1 cellular context compared by ENCODE assay signal in genomic region chr11:70204466-70204799, GRCh38.
TF ChIP-seq lines count a peak whose summit lies in the region.

No MANE protein-coding gene starts in this region.

TF ChIP-seq in liver, 16 proteins besides CTCF, POLR2A, EP300 and RAD21 (continued from another document):
- TF ChIP-seq, protein P1, sequence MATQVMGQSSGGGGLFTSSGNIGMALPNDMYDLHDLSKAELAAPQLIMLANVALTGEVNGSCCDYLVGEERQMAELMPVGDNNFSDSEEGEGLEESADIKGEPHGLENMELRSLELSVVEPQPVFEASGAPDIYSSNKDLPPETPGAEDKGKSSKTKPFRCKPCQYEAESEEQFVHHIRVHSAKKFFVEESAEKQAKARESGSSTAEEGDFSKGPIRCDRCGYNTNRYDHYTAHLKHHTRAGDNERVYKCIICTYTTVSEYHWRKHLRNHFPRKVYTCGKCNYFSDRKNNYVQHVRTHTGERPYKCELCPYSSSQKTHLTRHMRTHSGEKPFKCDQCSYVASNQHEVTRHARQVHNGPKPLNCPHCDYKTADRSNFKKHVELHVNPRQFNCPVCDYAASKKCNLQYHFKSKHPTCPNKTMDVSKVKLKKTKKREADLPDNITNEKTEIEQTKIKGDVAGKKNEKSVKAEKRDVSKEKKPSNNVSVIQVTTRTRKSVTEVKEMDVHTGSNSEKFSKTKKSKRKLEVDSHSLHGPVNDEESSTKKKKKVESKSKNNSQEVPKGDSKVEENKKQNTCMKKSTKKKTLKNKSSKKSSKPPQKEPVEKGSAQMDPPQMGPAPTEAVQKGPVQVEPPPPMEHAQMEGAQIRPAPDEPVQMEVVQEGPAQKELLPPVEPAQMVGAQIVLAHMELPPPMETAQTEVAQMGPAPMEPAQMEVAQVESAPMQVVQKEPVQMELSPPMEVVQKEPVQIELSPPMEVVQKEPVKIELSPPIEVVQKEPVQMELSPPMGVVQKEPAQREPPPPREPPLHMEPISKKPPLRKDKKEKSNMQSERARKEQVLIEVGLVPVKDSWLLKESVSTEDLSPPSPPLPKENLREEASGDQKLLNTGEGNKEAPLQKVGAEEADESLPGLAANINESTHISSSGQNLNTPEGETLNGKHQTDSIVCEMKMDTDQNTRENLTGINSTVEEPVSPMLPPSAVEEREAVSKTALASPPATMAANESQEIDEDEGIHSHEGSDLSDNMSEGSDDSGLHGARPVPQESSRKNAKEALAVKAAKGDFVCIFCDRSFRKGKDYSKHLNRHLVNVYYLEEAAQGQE (IDR thresholded peaks at IDR 0.05), result no peak
- TF ChIP-seq ZBTB33 (IDR thresholded peaks at IDR 0.05) (no peak), HNF4G (IDR thresholded peaks at IDR 0.05) (no peak), FOXA1 (IDR thresholded peaks at IDR 0.05) (no peak)
